Comparison of ENCODE assay signal across 28 cellular contexts in the genomic region with DNA sequence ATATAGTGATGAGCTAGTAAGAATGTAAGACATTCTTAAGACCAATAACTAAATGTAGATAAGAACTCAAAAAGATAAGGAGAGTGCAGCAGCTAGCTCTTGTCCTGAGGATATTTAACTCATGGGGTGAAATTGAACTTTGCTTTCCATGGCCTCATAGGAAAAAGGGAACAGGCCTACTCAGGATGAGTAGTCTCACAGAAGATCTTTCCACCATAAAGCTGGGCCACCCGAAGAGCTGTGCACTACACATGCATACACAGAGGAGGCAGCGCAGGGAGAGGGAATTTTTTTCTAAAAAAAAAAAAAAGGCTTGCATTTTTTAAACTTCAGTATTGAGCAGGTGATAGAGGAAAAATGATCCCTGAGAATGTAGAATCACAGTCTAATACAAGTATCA. TPM values are rescaled to one million over a fixed set of nuclear protein-coding genes. Genes with fewer than 3 reads are reported as not detected.
"Had no signal": no experiment of that assay in that cellular context is flagged by ENCODE, and none has a peak within 500 bp of the region (broad histone marks: within the 10 kb centered on the region; RNA-seq: fewer than 3 reads in every experiment).

No MANE protein-coding gene starts in this region.

- H3K36me3 Mint-ChIP-seq: activated CD8-positive, alpha-beta memory T cell treated with anti-CD3 and anti-CD28 coated beads, Interleukin-2, amount 10 ng/mL, durations not matched to agents 7 days and 5 days; activated naive CD4-positive, alpha-beta T cell treated with anti-CD3 and anti-CD28 coated beads, Interleukin-2, amount 10 ng/mL, durations not matched to agents 7 days and 5 days had no signal

- ATAC-seq: activated CD8-positive, alpha-beta memory T cell treated with anti-CD3 and anti-CD28 coated beads, Interleukin-2, amount 10 ng/mL, durations not matched to agents 7 days and 5 days; activated CD8-positive, alpha-beta T cell treated with anti-CD3 and anti-CD28 coated beads for 36 hours; gastroesophageal sphincter; left cardiac atrium; pancreas; right cardiac atrium had no signal

- H3K36me3 ChIP-seq: pancreas, thyroid gland, WERI-Rb-1 had no signal

- H3K9me3 ChIP-seq: esophagus muscularis mucosa, gastroesophageal sphincter, pancreas, thyroid gland had no signal

- DNase-seq: activated CD4-positive, alpha-beta T cell treated with anti-CD3 and anti-CD28 coated beads, Interleukin-2, amount 10 ng/mL, durations not matched to agents 7 days and 5 days; activated CD4-positive, CD25-positive, alpha-beta regulatory T cell treated with anti-CD3 and anti-CD28 coated beads, Interleukin-2, amount 50 U/mL, for 72 hours; activated CD8-positive, alpha-beta memory T cell treated with anti-CD3 and anti-CD28 coated beads, Interleukin-2, amount 10 ng/mL, durations not matched to agents 7 days and 5 days; activated CD8-positive, alpha-beta T cell treated with anti-CD3 and anti-CD28 coated beads for 36 hours; activated effector memory CD4-positive, alpha-beta T cell treated with anti-CD3 and anti-CD28 coated beads, Interleukin-2, amount 50 U/mL, for 16 hours; activated naive CD4-positive, alpha-beta T cell treated with anti-CD3 and anti-CD28 coated beads, Interleukin-2, amount 10 ng/mL, durations not matched to agents 7 days and 5 days; activated T-cell treated with anti-CD3 and anti-CD28 coated beads for 4 hours; aorta; caudate nucleus; effector memory CD4-positive, alpha-beta T cell; head of caudate nucleus; islet precursor cell; left cardiac atrium; pancreas; right cardiac atrium; stimulated activated CD4-positive, alpha-beta T cell treated with anti-CD3 and anti-CD28 coated beads, Interleukin-12 subunit alpha, Interleukin-12 subunit beta, amount 100 ng/mL, for 4 hours; substantia nigra; thyroid gland; WERI-Rb-1 had no signal

- H3K4me1 Mint-ChIP-seq: activated CD4-positive, alpha-beta T cell treated with anti-CD3 and anti-CD28 coated beads, Interleukin-2, amount 10 ng/mL, durations not matched to agents 7 days and 5 days; activated CD8-positive, alpha-beta memory T cell treated with anti-CD3 and anti-CD28 coated beads, Interleukin-2, amount 10 ng/mL, durations not matched to agents 7 days and 5 days; activated naive CD4-positive, alpha-beta T cell treated with anti-CD3 and anti-CD28 coated beads, Interleukin-2, amount 10 ng/mL, durations not matched to agents 7 days and 5 days; brain; nephron had no signal

- H3K27me3 Mint-ChIP-seq: activated CD4-positive, alpha-beta T cell treated with anti-CD3 and anti-CD28 coated beads, Interleukin-2, amount 10 ng/mL, durations not matched to agents 7 days and 5 days; activated CD8-positive, alpha-beta memory T cell treated with anti-CD3 and anti-CD28 coated beads, Interleukin-2, amount 10 ng/mL, durations not matched to agents 7 days and 5 days; activated CD8-positive, alpha-beta T cell treated with anti-CD3 and anti-CD28 coated beads for 36 hours; activated naive CD4-positive, alpha-beta T cell treated with anti-CD3 and anti-CD28 coated beads, Interleukin-2, amount 10 ng/mL, durations not matched to agents 7 days and 5 days; brain; stimulated activated naive CD8-positive, alpha-beta T cell treated with anti-CD3 and anti-CD28 coated beads, Interleukin-15, Interleukin-2, amounts not matched to agents 100 ng/mL and 50 ng/mL, for 24 hours had no signal

- H3K9me3 Mint-ChIP-seq: activated CD4-positive, alpha-beta T cell treated with anti-CD3 and anti-CD28 coated beads, Interleukin-2, amount 10 ng/mL, durations not matched to agents 7 days and 5 days; activated CD8-positive, alpha-beta T cell treated with anti-CD3 and anti-CD28 coated beads for 36 hours; activated naive CD4-positive, alpha-beta T cell treated with anti-CD3 and anti-CD28 coated beads, Interleukin-2, amount 10 ng/mL, durations not matched to agents 7 days and 5 days; brain; nephron; stimulated activated naive CD8-positive, alpha-beta T cell treated with anti-CD3 and anti-CD28 coated beads, Interleukin-15, Interleukin-2, amounts not matched to agents 100 ng/mL and 50 ng/mL, for 24 hours had no signal

- H3K4me3 ChIP-seq: esophagus muscularis mucosa, gastroesophageal sphincter, pancreas, thyroid gland had no signal

- H3K27ac Mint-ChIP-seq: activated CD4-positive, alpha-beta T cell treated with anti-CD3 and anti-CD28 coated beads, Interleukin-2, amount 10 ng/mL, durations not matched to agents 7 days and 5 days; activated CD8-positive, alpha-beta memory T cell treated with anti-CD3 and anti-CD28 coated beads, Interleukin-2, amount 10 ng/mL, durations not matched to agents 7 days and 5 days; activated CD8-positive, alpha-beta T cell treated with anti-CD3 and anti-CD28 coated beads for 36 hours; activated naive CD4-positive, alpha-beta T cell treated with anti-CD3 and anti-CD28 coated beads, Interleukin-2, amount 10 ng/mL, durations not matched to agents 7 days and 5 days; brain; nephron; stimulated activated naive CD8-positive, alpha-beta T cell treated with anti-CD3 and anti-CD28 coated beads, Interleukin-15, Interleukin-2, amounts not matched to agents 100 ng/mL and 50 ng/mL, for 24 hours had no signal

- H3K27ac ChIP-seq: esophagus muscularis mucosa, gastroesophageal sphincter, pancreas, thyroid gland, WERI-Rb-1 had no signal

- H3K4me1 ChIP-seq: esophagus muscularis mucosa, gastroesophageal sphincter, pancreas, thyroid gland had no signal

- H3K4me3 Mint-ChIP-seq: activated CD4-positive, alpha-beta T cell treated with anti-CD3 and anti-CD28 coated beads, Interleukin-2, amount 10 ng/mL, durations not matched to agents 7 days and 5 days; activated CD8-positive, alpha-beta memory T cell treated with anti-CD3 and anti-CD28 coated beads, Interleukin-2, amount 10 ng/mL, durations not matched to agents 7 days and 5 days; activated CD8-positive, alpha-beta T cell treated with anti-CD3 and anti-CD28 coated beads for 36 hours; activated naive CD4-positive, alpha-beta T cell treated with anti-CD3 and anti-CD28 coated beads, Interleukin-2, amount 10 ng/mL, durations not matched to agents 7 days and 5 days; brain; nephron; stimulated activated naive CD8-positive, alpha-beta T cell treated with anti-CD3 and anti-CD28 coated beads, Interleukin-15, Interleukin-2, amounts not matched to agents 100 ng/mL and 50 ng/mL, for 24 hours had no signal

- H3K27me3 ChIP-seq: esophagus muscularis mucosa, gastroesophageal sphincter, pancreas, thyroid gland had no signal

RNA-seq across cellular contexts. Expression of gene CFAP300, which starts 59.9 kb away (rescaled TPM):
- total RNA-seq: activated CD4-positive, alpha-beta T cell treated with anti-CD3 and anti-CD28 coated beads, Interleukin-2, amount 10 ng/mL, durations not matched to agents 7 days and 5 days; activated CD8-positive, alpha-beta memory T cell treated with anti-CD3 and anti-CD28 coated beads, Interleukin-2, amount 10 ng/mL, durations not matched to agents 7 days and 5 days; activated CD8-positive, alpha-beta T cell treated with anti-CD3 and anti-CD28 coated beads for 36 hours; dermis microvascular lymphatic vessel endothelial cell; endothelial cell of umbilical vein; liver; mononuclear cell had no signal
